Comparison of ENCODE assay signal across 10 cellular contexts in genomic region chrX:47146936-47147859, GRCh38. TPM values are rescaled to one million over a fixed set of nuclear protein-coding genes. Genes with fewer than 3 reads are reported as not detected.
DNase-seq lines count a peak whose midpoint lies in the region; ATAC-seq and TF ChIP-seq lines count a peak whose summit lies in the region.
"Had no signal": no experiment of that assay in that cellular context is flagged by ENCODE, and none has a peak within 500 bp of the region (broad histone marks: within the 10 kb centered on the region; RNA-seq: fewer than 3 reads in every experiment).

No MANE protein-coding gene starts in this region.

- DNase-seq in SK-N-SH (no peak), T-helper 17 cell (no peak), esophagus squamous epithelium (lab: John Stamatoyannopoulos, UW) (no peak), spleen (peak; percentile 73), T-helper 9 cell (no peak)
- no peak for DNase-seq in stimulated activated CD8-positive, alpha-beta memory T cell treated with anti-CD3 and anti-CD28 coated beads, Interleukin-4, amount 100 ng/mL, for 48 hours
- DNase-seq: 8988T, heart right ventricle had no signal

- TF ChIP-seq CTCF in SK-N-SH (IDR thresholded peaks at IDR 0.05), result no peak
- TF ChIP-seq CTCF in esophagus squamous epithelium (IDR thresholded peaks at IDR 0.05), result no peak
- no peak for TF ChIP-seq CTCF in spleen (IDR thresholded peaks at IDR 0.05 in 8 of 11, conservative IDR thresholded peaks at IDR 0.05 in 3 of 11)

- H3K9ac ChIP-seq in SK-N-SH, result no peak overlapping the region

- no peak overlapping the region for H2AFZ ChIP-seq in SK-N-SH (ENCODE audit: low read depth)

- POLR2A ChIA-PET in SK-N-SH (lab: Yijun Ruan, JAX), result no interaction called here

- H3K4me2 ChIP-seq in SK-N-SH, result peak overlapping the region; percentile 87

- H3K27ac ChIP-seq in SK-N-SH (ENCODE audit: low read depth in 2 of 2, low read length in 1 of 2) (no peak overlapping the region; a peak in 1 of 4 replicates), esophagus squamous epithelium (peak overlapping the region; percentile 92 to 97 (median 96)), spleen (peak overlapping the region in 3 of 8 donors; percentile 94 to 96 (median 94))

- peaks cover 4% of the 10 kb centered on the region for H3F3A ChIP-seq in SK-N-SH (replicated peaks; ENCODE audit: insufficient read depth)

- peaks cover 25% of the 10 kb centered on the region for H4K20me1 ChIP-seq in SK-N-SH (ENCODE audit: insufficient read depth)

- peak overlapping the region; percentile 98 for H3K4me3 Mint-ChIP-seq in T-helper 17 cell

- intact Hi-C loops in esophagus squamous epithelium (cut with DNase I), result no loop called here
- intact Hi-C loops in spleen (cut with DNase I; ENCODE audit: low total_unique reads), result no loop called here

- H3K4me1 ChIP-seq in SK-N-SH (ENCODE audit: control insufficient read depth in 1 of 2, insufficient read depth in 2 of 2, low read depth in 1 of 2, low read length in 1 of 2), result peaks cover 0 to 14% of the 10 kb centered on the region in 2 experiments; a peak in 1 of 4 replicates
- H3K4me1 ChIP-seq in esophagus squamous epithelium, result peaks cover 0 to 35% (median 19%) of the 10 kb centered on the region in 3 donors
- peaks cover 6 to 42% (median 27%) of the 10 kb centered on the region in 6 donors for H3K4me1 ChIP-seq in spleen

- H3K9me2 ChIP-seq in SK-N-SH, result no peaks in the 10 kb centered on the region

- WGBS in SK-N-SH (ENCODE audit: low lambda C conversion rate), result 50% methylated on average over 9 of the region's 12 CpGs
- 67 to 85% methylated on average over 6 to 9 of the region's 12 CpGs for WGBS in esophagus squamous epithelium, 2 donors
- 77 to 91% (median 85%) methylated on average over 8 to 12 of the region's 12 CpGs for WGBS in spleen, 5 donors

- H3K36me3 ChIP-seq in SK-N-SH (replicated peaks in 1 of 2; ENCODE audit: control insufficient read depth in 1 of 2, insufficient read depth in 2 of 2, low read length in 1 of 2) (peaks cover 0 to under 1% of the 10 kb centered on the region in 2 experiments), esophagus squamous epithelium (peaks cover 0 to 15% (median 0%) of the 10 kb centered on the region in 3 donors), spleen (peaks cover 0 to 37% (median 3%) of the 10 kb centered on the region in 6 donors)

- ATAC-seq in SK-N-SH treated with all-trans-retinoic acid at 6 μM for 48 hours, result no peak
- no peak for ATAC-seq in T-helper 17 cell
- no peak for ATAC-seq in GM19397 (IDR thresholded peaks at IDR 0.05; ENCODE audit: unreplicated experiment)

- TF ChIP-seq RAD21 in SK-N-SH (IDR thresholded peaks at IDR 0.05; ENCODE audit: low read length), result no peak

- H3K27me3 ChIP-seq in SK-N-SH (ENCODE audit: insufficient read depth) (no peaks in the 10 kb centered on the region), esophagus squamous epithelium (no peaks in the 10 kb centered on the region), spleen (replicated peaks in 1 of 7) (no peaks in the 10 kb centered on the region)

- H3K4me1 Mint-ChIP-seq in T-helper 17 cell, result peaks cover 23% of the 10 kb centered on the region

- peaks cover 2% of the 10 kb centered on the region for H3K36me3 Mint-ChIP-seq in T-helper 17 cell (ENCODE audit: low read depth)

- H3K4me3 ChIP-seq in SK-N-SH (ENCODE audit: low read depth in 2 of 2, low read length in 1 of 2), result peak overlapping the region; percentile 57 to 77
- peak overlapping the region in 3 of 4 donors; percentile 69 to 78 (median 72) for H3K4me3 ChIP-seq in esophagus squamous epithelium
- peak overlapping the region in 3 of 8 donors; percentile 56 to 72 (median 65) for H3K4me3 ChIP-seq in spleen

- TF ChIP-seq POLR2A in esophagus squamous epithelium (IDR thresholded peaks at IDR 0.05) (no peak), spleen (IDR thresholded peaks at IDR 0.05) (no peak)

- no peak for TF ChIP-seq EP300 in SK-N-SH (IDR thresholded peaks at IDR 0.05; ENCODE audit: borderline replicate concordance in 1 of 2, low read depth in 1 of 2, low read length in 1 of 2)

- peaks cover 83% of the 10 kb centered on the region for H3K79me2 ChIP-seq in SK-N-SH (ENCODE audit: insufficient read depth)

- no peak overlapping the region for H3K27ac Mint-ChIP-seq in T-helper 17 cell

- CTCF ChIA-PET in SK-N-SH (lab: Yijun Ruan, JAX), result interaction anchor here (1.2 to 1.6 kb wide), 2 partner anchors 11 to 13 kb away, joined by 3 to 5 read pairs; no protein-coding TSS in a partner anchor

- no peaks in the 10 kb centered on the region for H3K27me3 Mint-ChIP-seq in T-helper 17 cell

- H3K9me3 ChIP-seq in SK-N-SH, result no peaks in the 10 kb centered on the region
- no peaks in the 10 kb centered on the region for H3K9me3 ChIP-seq in T-helper 17 cell (ENCODE audit: control insufficient read depth, low read length, poor library complexity, severe bottlenecking)
- H3K9me3 ChIP-seq in esophagus squamous epithelium, result no peaks in the 10 kb centered on the region
- no peaks in the 10 kb centered on the region for H3K9me3 ChIP-seq in spleen
- H3K9me3 ChIP-seq: heart right ventricle had no signal

TF ChIP-seq in SK-N-SH, 30 proteins besides CTCF, POLR2A, EP300 and RAD21 (continues in another document):
- no peak for TF ChIP-seq MAX (IDR thresholded peaks at IDR 0.05; ENCODE audit: low read depth)
- no peak for TF ChIP-seq USF2 (IDR thresholded peaks at IDR 0.05; ENCODE audit: borderline replicate concordance, low read depth, low read length)

TF ChIP-seq in SK-N-SH treated with all-trans-retinoic acid at 6 μM for 48 hours, 23 proteins besides CTCF, POLR2A, EP300 and RAD21:
- no peak for TF ChIP-seq ZFP3 (CRISPR knock-in tag; IDR thresholded peaks at IDR 0.05)
- no peak for TF ChIP-seq PATZ1 (CRISPR knock-in tag; IDR thresholded peaks at IDR 0.05; ENCODE audit: borderline replicate concordance)
- no peak for TF ChIP-seq RARB (CRISPR knock-in tag; IDR thresholded peaks at IDR 0.05)
- no peak for TF ChIP-seq ZNF70 (CRISPR knock-in tag; IDR thresholded peaks at IDR 0.05)
- no peak for TF ChIP-seq GLIS3 (CRISPR knock-in tag; IDR thresholded peaks at IDR 0.05)

RNA-seq across cellular contexts. Expression of gene RBM10, which starts 2.2 kb away (rescaled TPM):
- polyA plus RNA-seq in SK-N-SH (2012; rRNA removed) (24.7 and 34.4 TPM in 2 replicates), spleen (10 to 100 TPM; 21.6 to 34.7 (median 27.7) TPM)
- 15.1 and 23.5 TPM in 2 replicates for polyA plus RNA-seq in SK-N-SH (2012; cell fraction: cytosol; rRNA removed)
- polyA plus RNA-seq in SK-N-SH (2012; cell fraction: nucleus; rRNA removed), result 47.0 and 52.0 TPM in 2 replicates
- total RNA-seq in T-helper 17 cell (10 to 100 TPM; 33.0 to 36.5 TPM), esophagus squamous epithelium (10 to 100 TPM; 28.1 to 35.6 (median 28.6) TPM), spleen (10 to 100 TPM; 24.5 to 38.4 (median 30.9) TPM)

RNA-seq across cellular contexts. Expression of gene NDUFB11, which starts 2.7 kb away (rescaled TPM):
- polyA plus RNA-seq in SK-N-SH (2012; rRNA removed) (74.9 and 107 TPM in 2 replicates), spleen (10 to 100 TPM; 52.6 to 88.7 (median 77.5) TPM)
- 72.6 and 79.2 TPM in 2 replicates for polyA plus RNA-seq in SK-N-SH (2012; cell fraction: cytosol; rRNA removed)
- 29.1 and 55.5 TPM in 2 replicates for polyA plus RNA-seq in SK-N-SH (2012; cell fraction: nucleus; rRNA removed)
- total RNA-seq in T-helper 17 cell (10 to 100 TPM; 55.4 to 55.6 TPM), esophagus squamous epithelium (10 to 100 TPM; 41.4 to 74.6 (median 59.8) TPM), spleen (10 to 100 TPM; 42.7 to 68.1 (median 51.8) TPM)

RNA-seq across cellular contexts. Expression of gene UBA1, which starts 46.4 kb away (rescaled TPM):
- 249 and 283 TPM in 2 replicates for polyA plus RNA-seq in SK-N-SH (2012; rRNA removed)
- 125 and 170 TPM in 2 replicates for polyA plus RNA-seq in SK-N-SH (2012; cell fraction: cytosol; rRNA removed)
- polyA plus RNA-seq in SK-N-SH (2012; cell fraction: nucleus; rRNA removed), result 396 and 495 TPM in 2 replicates
- total RNA-seq in T-helper 17 cell, result 100 to 1,000 TPM; 109 to 112 TPM
- total RNA-seq in esophagus squamous epithelium, result 100 to 1,000 TPM; 126 to 238 (median 153) TPM
- 100 to 1,000 TPM; 172 to 207 (median 194) TPM for total RNA-seq in spleen
- 10 to 100 TPM; 57.7 to 92.8 (median 88.9) TPM for polyA plus RNA-seq in spleen

Comparison
In these comparisons a context has a peak if more than half of its experiments do, and no peak if none do; other contexts are left out.
1. H3K27ac ChIP-seq: peak in esophagus squamous epithelium (4 of 4); none in SK-N-SH (0 of 2).